In genomic region chrX:23799469-23800065, GRCh38 we compare ENCODE assay signal across 1 cellular context.
TF ChIP-seq lines count a peak whose summit lies in the region.

No MANE protein-coding gene starts in this region.

TF ChIP-seq in K562, 482 proteins besides CTCF, POLR2A, EP300 and RAD21 (continued from another document and continues in another):
- TF ChIP-seq ZNF512 (tag; IDR thresholded peaks at IDR 0.05) (no peak), XRCC4 (IDR thresholded peaks at IDR 0.05; ENCODE audit: extremely low read depth, insufficient read depth, insufficient read length) (no peak), ATF7 (IDR thresholded peaks at IDR 0.05) (peak; percentile 65; the same call in 1 of the 2 replicates), PURB (CRISPR knock-in tag; IDR thresholded peaks at IDR 0.05; ENCODE audit: low read depth) (no peak), MAX (CRISPR knock-in tag; IDR thresholded peaks at IDR 0.05) (no peak), C11orf30 (IDR thresholded peaks at IDR 0.05; ENCODE audit: low read depth) (no peak), NUFIP1 (IDR thresholded peaks at IDR 0.05; ENCODE audit: partially characterized antibody) (no peak), MECOM (CRISPR knock-in tag; IDR thresholded peaks at IDR 0.05) (no peak), TRIM24 (IDR thresholded peaks at IDR 0.05) (peak in 1 of 2 experiments; percentile 52; a peak in 1 of 4 replicates), ZNF785 (CRISPR knock-in tag; IDR thresholded peaks at IDR 0.05) (no peak), XRCC3 (IDR thresholded peaks at IDR 0.05) (no peak), ATF4 (CRISPR knock-in tag; IDR thresholded peaks at IDR 0.05) (peak; percentile 73), ZNF212 (CRISPR knock-in tag; IDR thresholded peaks at IDR 0.05) (no peak), PYGO2 (tag; IDR thresholded peaks at IDR 0.05) (no peak), ZNF695 (CRISPR knock-in tag; IDR thresholded peaks at IDR 0.05) (no peak), PCBP2 (IDR thresholded peaks at IDR 0.05; ENCODE audit: low read depth, low read length, poor library complexity, severe bottlenecking) (no peak), RBM15 (IDR thresholded peaks at IDR 0.05; ENCODE audit: insufficient read depth, low read length) (no peak), RBM14 (IDR thresholded peaks at IDR 0.05; ENCODE audit: borderline replicate concordance, insufficient read depth, low read depth, low read length) (no peak), HMG20A (CRISPR knock-in tag; conservative IDR thresholded peaks at IDR 0.05) (no peak), DPF2 (IDR thresholded peaks at IDR 0.05) (peak; percentile 63; the same call in 1 of the 2 replicates), ZNF766 (CRISPR knock-in tag; conservative IDR thresholded peaks at IDR 0.05) (no peak; the same call in 1 of the 2 replicates), E2F3 (CRISPR knock-in tag; IDR thresholded peaks at IDR 0.05) (no peak), ZNF316 (IDR thresholded peaks at IDR 0.05) (no peak), U2AF2 (optimal IDR thresholded peaks at IDR 0.05; ENCODE audit: low read depth, low read length) (no peak), FOXP1 (CRISPR knock-in tag; IDR thresholded peaks at IDR 0.05) (no peak), RHOXF2B (CRISPR knock-in tag; conservative IDR thresholded peaks at IDR 0.05) (no peak), ZNF655 (CRISPR knock-in tag; IDR thresholded peaks at IDR 0.05) (no peak), ZNF589 (CRISPR knock-in tag; IDR thresholded peaks at IDR 0.05; ENCODE audit: low read depth) (0 out of 2 replicates have a peak, but pooled peaks have one; percentile 16), ZNF79 (CRISPR knock-in tag; IDR thresholded peaks at IDR 0.05; ENCODE audit: low read depth) (no peak), TOE1 (IDR thresholded peaks at IDR 0.05; ENCODE audit: borderline replicate concordance) (no peak), TOE1 (CRISPR knock-in tag; IDR thresholded peaks at IDR 0.05; ENCODE audit: borderline replicate concordance, low read depth) (no peak), HNRNPUL1 (IDR thresholded peaks at IDR 0.05; ENCODE audit: low read length) (no peak), KAT8 (IDR thresholded peaks at IDR 0.05; ENCODE audit: low read depth) (no peak), ZNF384 (IDR thresholded peaks at IDR 0.05; ENCODE audit: low read depth, low read length) (peak; percentile 62), MLLT1 (IDR thresholded peaks at IDR 0.05) (no peak), RBM39 (optimal IDR thresholded peaks at IDR 0.05; ENCODE audit: low read depth, low read length) (no peak), MXI1 (IDR thresholded peaks at IDR 0.05; ENCODE audit: low read depth, low read length) (no peak), ZNF23 (CRISPR knock-in tag; IDR thresholded peaks at IDR 0.05) (no peak), MAFF (IDR thresholded peaks at IDR 0.05; ENCODE audit: low read length) (no peak), MIER1 (IDR thresholded peaks at IDR 0.05; ENCODE audit: low read depth) (no peak), ZNF12 (CRISPR knock-in tag; IDR thresholded peaks at IDR 0.05) (no peak), STAG1 (CRISPR knock-in tag; IDR thresholded peaks at IDR 0.05; ENCODE audit: borderline replicate concordance) (no peak), SNIP1 (IDR thresholded peaks at IDR 0.05; ENCODE audit: low read depth) (no peak), ARNT (IDR thresholded peaks at IDR 0.05) (peak in 1 of 2 experiments; percentile 58; a peak in 1 of 4 replicates), FOS (IDR thresholded peaks at IDR 0.05; ENCODE audit: extremely low read depth, insufficient read length) (no peak), MEIS2 (IDR thresholded peaks at IDR 0.05; ENCODE audit: partially characterized antibody) (peak; percentile 48), ZNF239 (CRISPR knock-in tag; IDR thresholded peaks at IDR 0.05) (no peak), CBX5 (IDR thresholded peaks at IDR 0.05; ENCODE audit: borderline replicate concordance, low read depth) (no peak), YBX1 (IDR thresholded peaks at IDR 0.05) (no peak), PBX2 (CRISPR knock-in tag; IDR thresholded peaks at IDR 0.05; ENCODE audit: low read depth) (no peak), PBX2 (tag; conservative IDR thresholded peaks at IDR 0.05; ENCODE audit: low read depth) (peak; percentile 79), ETV6 (IDR thresholded peaks at IDR 0.05; ENCODE audit: borderline replicate concordance in 1 of 2, low read depth in 2 of 2, low read length in 1 of 2) (no peak), ETV6 (CRISPR knock-in tag; IDR thresholded peaks at IDR 0.05; ENCODE audit: borderline replicate concordance) (no peak), ATF3 (IDR thresholded peaks at IDR 0.05) (peak; percentile 47; the same call in 1 of the 2 replicates), ATF3 (CRISPR knock-in tag; conservative IDR thresholded peaks at IDR 0.05) (no peak), CEBPB (tag; IDR thresholded peaks at IDR 0.05) (no peak), ZNF41 (CRISPR knock-in tag; conservative IDR thresholded peaks at IDR 0.05) (no peak), TAF15 (IDR thresholded peaks at IDR 0.05; ENCODE audit: low read depth, low read length) (no peak), KLF1 (tag; IDR thresholded peaks at IDR 0.05) (no peak), ZBED1 (IDR thresholded peaks at IDR 0.05) (no peak), DDX20 (tag; IDR thresholded peaks at IDR 0.05; ENCODE audit: low read depth) (0 out of 2 replicates have a peak, but pooled peaks have one; percentile 30), BACH1 (tag; IDR thresholded peaks at IDR 0.05) (no peak), ZBTB11 (CRISPR knock-in tag; IDR thresholded peaks at IDR 0.05) (no peak), FIP1L1 (IDR thresholded peaks at IDR 0.05; ENCODE audit: low read depth, low read length, poor library complexity, severe bottlenecking) (no peak), CTBP1 (IDR thresholded peaks at IDR 0.05; ENCODE audit: borderline replicate concordance) (no peak), ARID1B (IDR thresholded peaks at IDR 0.05) (no peak), ZC3H4 (CRISPR knock-in tag; IDR thresholded peaks at IDR 0.05; ENCODE audit: borderline replicate concordance) (no peak), HMBOX1 (IDR thresholded peaks at IDR 0.05) (no peak), POLR3G (IDR thresholded peaks at IDR 0.05; ENCODE audit: extremely low read depth, insufficient read length, insufficient replicate concordance) (no peak), CBFA2T2 (conservative IDR thresholded peaks at IDR 0.05) (no peak), KLF6 (CRISPR knock-in tag; IDR thresholded peaks at IDR 0.05; ENCODE audit: borderline replicate concordance) (no peak), ETV5 (CRISPR knock-in tag; IDR thresholded peaks at IDR 0.05; ENCODE audit: low read depth) (no peak), POLR2H (tag; IDR thresholded peaks at IDR 0.05; ENCODE audit: low read depth) (0 out of 2 replicates have a peak, but pooled peaks have one; percentile 58)
